Comparison of ENCODE assay signal across 21 cellular contexts in genomic region chr15:76875911-76876310, GRCh38.
"Had no signal": no experiment of that assay in that cellular context is flagged by ENCODE, and none has a peak within 500 bp of the region (broad histone marks: within the 10 kb centered on the region; RNA-seq: fewer than 3 reads in every experiment).

No MANE protein-coding gene starts in this region.

- DNase-seq: colonic mucosa; cortex of kidney; effector CD8-positive, alpha-beta T cell; effector memory CD8-positive, alpha-beta T cell; endodermal cell; foreskin keratinocyte; heart left ventricle; hypothalamus; immature natural killer cell; islet precursor cell; left colon; left ventricle myocardium superior; lower lobe of right lung; mesenchymal stem cell; mucosa of descending colon; naive B cell had no signal

- H3K4me1 ChIP-seq: colonic mucosa, esophagus muscularis mucosa, foreskin keratinocyte, gastroesophageal sphincter, heart left ventricle, lower lobe of right lung had no signal

- H3K4me3 ChIP-seq: colonic mucosa, esophagus muscularis mucosa, gastroesophageal sphincter, heart left ventricle, hepatocyte, lower lobe of right lung, mucosa of descending colon had no signal

- H3K27me3 ChIP-seq: colonic mucosa, esophagus muscularis mucosa, foreskin keratinocyte, gastroesophageal sphincter, heart left ventricle, hepatocyte had no signal

- H3K27ac ChIP-seq: colonic mucosa, esophagus muscularis mucosa, foreskin keratinocyte, gastroesophageal sphincter, heart left ventricle, hepatocyte, lower lobe of right lung had no signal

- ATAC-seq: effector memory CD8-positive, alpha-beta T cell; foreskin keratinocyte; gastroesophageal sphincter; heart left ventricle; left colon; left lobe of liver; left ventricle myocardium superior; lower lobe of right lung; mucosa of descending colon had no signal

- H3K9me3 ChIP-seq: colonic mucosa, esophagus muscularis mucosa, gastroesophageal sphincter, heart left ventricle, lower lobe of right lung, mucosa of descending colon had no signal

- FAIRE-seq: endometrium had no signal

- H3K36me3 ChIP-seq: colonic mucosa had no signal
